24 cellular contexts compared by ENCODE assay signal in genomic region chr18:73959341-73959740, GRCh38.
"Had no signal": no experiment of that assay in that cellular context is flagged by ENCODE, and none has a peak within 500 bp of the region (broad histone marks: within the 10 kb centered on the region; RNA-seq: fewer than 3 reads in every experiment).

No MANE protein-coding gene starts in this region.

- H3K27me3 Mint-ChIP-seq: activated naive CD8-positive, alpha-beta T cell had no signal

- H3K4me3 ChIP-seq: breast epithelium, esophagus squamous epithelium, heart left ventricle, mucosa of descending colon, pancreas, psoas muscle, upper lobe of left lung had no signal

- ATAC-seq: activated T-helper 17 cell treated with anti-CD3 and anti-CD28 coated beads, Interleukin-2, amount 50 U/mL, for 72 hours; heart left ventricle; left colon; mucosa of descending colon; pancreas; psoas muscle; right cardiac atrium; stimulated activated naive CD8-positive, alpha-beta T cell treated with anti-CD3 and anti-CD28 coated beads, Interleukin-15, Interleukin-2, amounts not matched to agents 100 U/mL and 50 U/mL, for 24 hours; WTC11 had no signal

- DNase-seq: activated CD8-positive, alpha-beta memory T cell treated with anti-CD3 and anti-CD28 coated beads for 24 hours; activated CD8-positive, alpha-beta memory T cell treated with anti-CD3 and anti-CD28 coated beads, Interleukin-2, amount 50 U/mL, for 4 hours; activated naive CD4-positive, alpha-beta T cell; activated T-cell treated with anti-CD3 and anti-CD28 coated beads, Interleukin-2, amount 50 U/mL, for 24 hours; cortex of kidney; esophagus squamous epithelium; heart left ventricle; left colon; mesendoderm; mucosa of descending colon; nephron progenitor cell; pancreas; psoas muscle; right cardiac atrium; stimulated activated CD4-positive, alpha-beta T cell treated with anti-CD3 and anti-CD28 coated beads, Interleukin-12 subunit alpha, Interleukin-12 subunit beta, amount 100 ng/mL, for 4 hours; stimulated activated CD4-positive, alpha-beta T cell treated with anti-CD3 and anti-CD28 coated beads, Interleukin-4, amount 100 ng/mL, for 4 hours; stimulated activated naive CD8-positive, alpha-beta T cell treated with anti-CD3 and anti-CD28 coated beads, Interleukin-15, Interleukin-2, amounts not matched to agents 100 U/mL and 50 U/mL, for 24 hours had no signal

- H3K4me1 Mint-ChIP-seq: activated T-helper 17 cell treated with anti-CD3 and anti-CD28 coated beads, Interleukin-2, amount 50 U/mL, for 72 hours; central memory CD8-positive, alpha-beta T cell; nephron progenitor cell had no signal

- H3K36me3 ChIP-seq: breast epithelium, esophagus squamous epithelium, heart left ventricle, pancreas, upper lobe of left lung had no signal

- H3K27me3 ChIP-seq: esophagus squamous epithelium, pancreas, upper lobe of left lung had no signal

- H3K9me3 Mint-ChIP-seq: activated T-cell treated with anti-CD3 and anti-CD28 coated beads, Interleukin-2, amount 50 U/mL, for 24 hours; activated T-helper 17 cell treated with anti-CD3 and anti-CD28 coated beads, Interleukin-2, amount 50 U/mL, for 72 hours; central memory CD8-positive, alpha-beta T cell had no signal

- H3K36me3 Mint-ChIP-seq: activated naive CD8-positive, alpha-beta T cell had no signal

- H3K27ac Mint-ChIP-seq: activated naive CD8-positive, alpha-beta T cell; activated T-cell treated with anti-CD3 and anti-CD28 coated beads, Interleukin-2, amount 50 U/mL, for 24 hours; activated T-helper 17 cell treated with anti-CD3 and anti-CD28 coated beads, Interleukin-2, amount 50 U/mL, for 72 hours; endodermal cell; nephron progenitor cell; WTC11 had no signal

- H3K9me3 ChIP-seq: breast epithelium, esophagus squamous epithelium, heart left ventricle, mucosa of descending colon, pancreas, psoas muscle, upper lobe of left lung had no signal

- H3K27ac ChIP-seq: breast epithelium, esophagus squamous epithelium, heart left ventricle, pancreas, psoas muscle, upper lobe of left lung had no signal

- H3K4me3 Mint-ChIP-seq: activated naive CD8-positive, alpha-beta T cell; activated T-cell treated with anti-CD3 and anti-CD28 coated beads, Interleukin-2, amount 50 U/mL, for 24 hours; activated T-helper 17 cell treated with anti-CD3 and anti-CD28 coated beads, Interleukin-2, amount 50 U/mL, for 72 hours; central memory CD8-positive, alpha-beta T cell; endodermal cell; nephron progenitor cell; WTC11 had no signal

- H3K4me1 ChIP-seq: breast epithelium, esophagus squamous epithelium, heart left ventricle, pancreas, psoas muscle, upper lobe of left lung had no signal
